In genomic region chr4:20544645-20545044, GRCh38 we compare ENCODE assay signal across 8 cellular contexts.
DNase-seq lines count a peak whose midpoint lies in the region; TF ChIP-seq lines count a peak whose summit lies in the region.

No MANE protein-coding gene starts in this region.

- H3K27me3 Mint-ChIP-seq in chondrocyte (ENCODE audit: low read depth) (no peaks in the 10 kb centered on the region), Calu3 (ENCODE audit: unreplicated experiment) (no peaks in the 10 kb centered on the region)
- H3K27me3 Mint-ChIP-seq in activated T-helper 2 cell treated with anti-CD3 and anti-CD28 coated beads, Interferon-gamma antibody, Interleukin-2, Interleukin-4, amounts not matched to agents 10 μg/mL and 5 μg/mL and 100 μg/mL, durations not matched to agents 14 hours and 24 hours and 36 hours (ENCODE audit: low read depth) = no peaks in the 10 kb centered on the region

- no peak overlapping the region for H3K4me3 Mint-ChIP-seq in chondrocyte (ENCODE audit: unreplicated experiment)
- H3K4me3 Mint-ChIP-seq in activated T-helper 2 cell treated with anti-CD3 and anti-CD28 coated beads, Interferon-gamma antibody, Interleukin-2, Interleukin-4, amounts not matched to agents 10 μg/mL and 5 μg/mL and 100 μg/mL, durations not matched to agents 14 hours and 24 hours and 36 hours (ENCODE audit: low read depth) = no peak overlapping the region
- no peak overlapping the region for H3K4me3 Mint-ChIP-seq in Calu3 (ENCODE audit: low read depth, unreplicated experiment)

- peak; percentile 67 for DNase-seq in NCI-H510A treated with DMSO at 0.1 percent for 48 hours (lab: John Stamatoyannopoulos, UW)
- DNase-seq in NCI-H510A (lab: John Stamatoyannopoulos, UW) = no peak
- DNase-seq in NCI-H345 treated with DMSO at 0.1 percent for 48 hours (lab: John Stamatoyannopoulos, UW; ENCODE audit: unreplicated experiment) = peak; percentile 16
- DNase-seq in chondrocyte (ENCODE audit: low spot score) = no peak
- peak; percentile 54 for DNase-seq in myocyte (ENCODE audit: low read depth)
- no peak for DNase-seq in activated T-helper 2 cell treated with anti-CD3 and anti-CD28 coated beads, Interferon-gamma antibody, Interleukin-2, Interleukin-4, amounts not matched to agents 10 μg/mL and 5 μg/mL and 100 μg/mL, durations not matched to agents 14 hours and 24 hours and 36 hours (ENCODE audit: low spot score)
- DNase-seq in Calu3 = no peak
- no peak for DNase-seq in stimulated activated CD4-positive, alpha-beta T cell treated with anti-CD3 and anti-CD28 coated beads, Interleukin-12 subunit alpha, Interleukin-12 subunit beta, amount 100 ng/mL, for 4 hours

- intact Hi-C loops in activated T-helper 2 cell treated with anti-CD3 and anti-CD28 coated beads, Interferon-gamma antibody, Interleukin-2, Interleukin-4, amounts not matched to agents 10 μg/mL and 5 μg/mL and 100 μg/mL, durations not matched to agents 14 hours and 24 hours and 36 hours (cut with micrococcal nuclease) = no loop called here
- intact Hi-C loops in Calu3 (cut with micrococcal nuclease; ENCODE audit: unreplicated experiment) = loop anchor here (1.0 to 10.0 kb wide), 3 partner anchors 122 to 240 kb away; no protein-coding TSS in a partner anchor

- H3K36me3 Mint-ChIP-seq in chondrocyte (ENCODE audit: low read depth) (peaks cover 4% of the 10 kb centered on the region), Calu3 (ENCODE audit: insufficient read depth, unreplicated experiment) (no peaks in the 10 kb centered on the region)
- H3K36me3 Mint-ChIP-seq in activated T-helper 2 cell treated with anti-CD3 and anti-CD28 coated beads, Interferon-gamma antibody, Interleukin-2, Interleukin-4, amounts not matched to agents 10 μg/mL and 5 μg/mL and 100 μg/mL, durations not matched to agents 14 hours and 24 hours and 36 hours (ENCODE audit: low read depth) = no peaks in the 10 kb centered on the region

- H3K9me3 Mint-ChIP-seq in chondrocyte (ENCODE audit: low read depth) (no peaks in the 10 kb centered on the region), Calu3 (ENCODE audit: low read depth, unreplicated experiment) (no peaks in the 10 kb centered on the region)
- H3K9me3 Mint-ChIP-seq in activated T-helper 2 cell treated with anti-CD3 and anti-CD28 coated beads, Interferon-gamma antibody, Interleukin-2, Interleukin-4, amounts not matched to agents 10 μg/mL and 5 μg/mL and 100 μg/mL, durations not matched to agents 14 hours and 24 hours and 36 hours = no peaks in the 10 kb centered on the region

- TF ChIP-seq CTCF in chondrocyte (IDR thresholded peaks at IDR 0.05) (peak; percentile 86), Calu3 (IDR thresholded peaks at IDR 0.05; ENCODE audit: unreplicated experiment) (no peak)

- CTCF ChIA-PET in Calu3 (lab: Charles Lee) = no interaction called here

- H3K4me1 Mint-ChIP-seq in chondrocyte (ENCODE audit: low read depth) (no peaks in the 10 kb centered on the region), Calu3 (ENCODE audit: low read depth, unreplicated experiment) (no peaks in the 10 kb centered on the region)
- no peaks in the 10 kb centered on the region for H3K4me1 Mint-ChIP-seq in activated T-helper 2 cell treated with anti-CD3 and anti-CD28 coated beads, Interferon-gamma antibody, Interleukin-2, Interleukin-4, amounts not matched to agents 10 μg/mL and 5 μg/mL and 100 μg/mL, durations not matched to agents 14 hours and 24 hours and 36 hours (ENCODE audit: low read depth)

- no TSS peak for BruUV-seq in Calu3 (replicated peaks; lab: Mats Ljungman, UMichigan)

- no peak overlapping the region for H3K27ac Mint-ChIP-seq in chondrocyte (ENCODE audit: unreplicated experiment)
- no peak overlapping the region for H3K27ac Mint-ChIP-seq in activated T-helper 2 cell treated with anti-CD3 and anti-CD28 coated beads, Interferon-gamma antibody, Interleukin-2, Interleukin-4, amounts not matched to agents 10 μg/mL and 5 μg/mL and 100 μg/mL, durations not matched to agents 14 hours and 24 hours and 36 hours
- H3K27ac Mint-ChIP-seq in Calu3 (ENCODE audit: unreplicated experiment) = no peak overlapping the region

Comparison
In these comparisons a context has a peak if more than half of its experiments do, and no peak if none do; other contexts are left out.
1. DNase-seq: peak in NCI-H510A treated with DMSO at 0.1 percent for 48 hours (single experiment), NCI-H345 treated with DMSO at 0.1 percent for 48 hours (single experiment) and myocyte (single experiment); none in NCI-H510A (single experiment), chondrocyte (single experiment), activated T-helper 2 cell treated with anti-CD3 and anti-CD28 coated beads, Interferon-gamma antibody, Interleukin-2, Interleukin-4, amounts not matched to agents 10 μg/mL and 5 μg/mL and 100 μg/mL, durations not matched to agents 14 hours and 24 hours and 36 hours (single experiment), Calu3 (single experiment) and stimulated activated CD4-positive, alpha-beta T cell treated with anti-CD3 and anti-CD28 coated beads, Interleukin-12 subunit alpha, Interleukin-12 subunit beta, amount 100 ng/mL, for 4 hours (single experiment).